Comparison of ENCODE assay signal across 25 cellular contexts in genomic region chr12:121600702-121601336, GRCh38.
"Had no signal": no experiment of that assay in that cellular context is flagged by ENCODE, and none has a peak within 500 bp of the region (broad histone marks: within the 10 kb centered on the region; RNA-seq: fewer than 3 reads in every experiment).

No MANE protein-coding gene starts in this region.

- H3K9me3 Mint-ChIP-seq: activated CD4-positive, alpha-beta memory T cell treated with anti-CD3 and anti-CD28 coated beads, Interleukin-2, amount 10 ng/mL, durations not matched to agents 7 days and 5 days; activated naive CD8-positive, alpha-beta T cell treated with anti-CD3 and anti-CD28 coated beads, Interleukin-2, amount 10 ng/mL, durations not matched to agents 7 days and 5 days; activated T-helper 2 cell treated with anti-CD3 and anti-CD28 coated beads, Interferon-gamma antibody, Interleukin-2, Interleukin-4, amounts not matched to agents 10 μg/mL and 5 μg/mL and 100 μg/mL, durations not matched to agents 14 hours and 24 hours and 36 hours; neural progenitor cell had no signal

- H3K27me3 ChIP-seq: foreskin keratinocyte, left lung, neural progenitor cell, ovary, spleen, thyroid gland had no signal

- H3K36me3 ChIP-seq: left lung, neural progenitor cell, ovary, spleen, thyroid gland had no signal

- H3K4me3 ChIP-seq: left lung, neural progenitor cell, ovary, spleen, thyroid gland had no signal

- H3K27ac Mint-ChIP-seq: activated CD4-positive, alpha-beta memory T cell treated with anti-CD3 and anti-CD28 coated beads, Interleukin-2, amount 10 ng/mL, durations not matched to agents 7 days and 5 days; activated CD4-positive, alpha-beta T cell treated with anti-CD3 and anti-CD28 coated beads for 36 hours; activated CD8-positive, alpha-beta memory T cell treated with anti-CD3 and anti-CD28 coated beads, Interleukin-2, amount 10 ng/mL, durations not matched to agents 7 days and 5 days; activated naive CD8-positive, alpha-beta T cell treated with anti-CD3 and anti-CD28 coated beads, Interleukin-2, amount 10 ng/mL, durations not matched to agents 7 days and 5 days; activated T-helper 2 cell treated with anti-CD3 and anti-CD28 coated beads, Interferon-gamma antibody, Interleukin-2, Interleukin-4, amounts not matched to agents 10 μg/mL and 5 μg/mL and 100 μg/mL, durations not matched to agents 14 hours and 24 hours and 36 hours; neural progenitor cell had no signal

- H3K4me2 ChIP-seq: neural progenitor cell had no signal

- H3K4me1 ChIP-seq: left lung, neural progenitor cell, spleen had no signal

- H2AFZ ChIP-seq: neural progenitor cell had no signal

- H3K27me3 Mint-ChIP-seq: activated CD4-positive, alpha-beta T cell treated with anti-CD3 and anti-CD28 coated beads for 36 hours; activated CD8-positive, alpha-beta memory T cell treated with anti-CD3 and anti-CD28 coated beads, Interleukin-2, amount 10 ng/mL, durations not matched to agents 7 days and 5 days; naive thymus-derived CD4-positive, alpha-beta T cell had no signal

- H3K9ac ChIP-seq: neural progenitor cell had no signal

- H3K27ac ChIP-seq: foreskin keratinocyte, left lung, neural progenitor cell, ovary, spleen, thyroid gland had no signal

- H3K4me3 Mint-ChIP-seq: activated CD4-positive, alpha-beta memory T cell treated with anti-CD3 and anti-CD28 coated beads, Interleukin-2, amount 10 ng/mL, durations not matched to agents 7 days and 5 days; activated CD4-positive, alpha-beta T cell treated with anti-CD3 and anti-CD28 coated beads for 36 hours; activated CD8-positive, alpha-beta memory T cell treated with anti-CD3 and anti-CD28 coated beads, Interleukin-2, amount 10 ng/mL, durations not matched to agents 7 days and 5 days; activated naive CD8-positive, alpha-beta T cell treated with anti-CD3 and anti-CD28 coated beads, Interleukin-2, amount 10 ng/mL, durations not matched to agents 7 days and 5 days; brain; naive thymus-derived CD4-positive, alpha-beta T cell; neural progenitor cell had no signal

- H3K4me1 Mint-ChIP-seq: activated CD4-positive, alpha-beta T cell treated with anti-CD3 and anti-CD28 coated beads for 36 hours; activated CD8-positive, alpha-beta memory T cell treated with anti-CD3 and anti-CD28 coated beads, Interleukin-2, amount 10 ng/mL, durations not matched to agents 7 days and 5 days had no signal

- H3K9me3 ChIP-seq: left lung, ovary, spleen, thyroid gland had no signal

- FAIRE-seq: colon, kidney, urothelium cell line had no signal

- H3K36me3 Mint-ChIP-seq: activated CD8-positive, alpha-beta memory T cell treated with anti-CD3 and anti-CD28 coated beads, Interleukin-2, amount 10 ng/mL, durations not matched to agents 7 days and 5 days had no signal

- ATAC-seq: activated CD4-positive, alpha-beta T cell treated with anti-CD3 and anti-CD28 coated beads for 36 hours; activated CD8-positive, alpha-beta memory T cell treated with anti-CD3 and anti-CD28 coated beads, Interleukin-2, amount 10 ng/mL, durations not matched to agents 7 days and 5 days; foreskin keratinocyte; left lung; naive thymus-derived CD4-positive, alpha-beta T cell; sciatic nerve had no signal

- DNase-seq: activated CD4-positive, alpha-beta memory T cell treated with anti-CD3 and anti-CD28 coated beads, Interleukin-2, amount 10 ng/mL, durations not matched to agents 7 days and 5 days; activated CD4-positive, alpha-beta T cell treated with anti-CD3 and anti-CD28 coated beads for 36 hours; activated CD8-positive, alpha-beta memory T cell treated with anti-CD3 and anti-CD28 coated beads, Interleukin-2, amount 10 ng/mL, durations not matched to agents 7 days and 5 days; activated naive CD4-positive, alpha-beta T cell treated with Interleukin-2 at 50 U/mL for 16 hours; activated naive CD8-positive, alpha-beta T cell treated with anti-CD3 and anti-CD28 coated beads, Interleukin-2, amount 10 ng/mL, durations not matched to agents 7 days and 5 days; activated T-cell treated with anti-CD3 and anti-CD28 coated beads, Interleukin-2, amount 50 U/mL, for 1 hour; amygdala; central memory CD4-positive, alpha-beta T cell; foreskin keratinocyte; kidney; left lung; naive thymus-derived CD4-positive, alpha-beta T cell; ovary; spleen; stimulated activated CD4-positive, alpha-beta T cell treated with anti-CD3 and anti-CD28 coated beads, Interleukin-1b, Interleukin-23, amount 100 ng/mL, for 48 hours; stimulated activated CD8-positive, alpha-beta memory T cell treated with anti-CD3 and anti-CD28 coated beads, Interleukin-4, amount 100 ng/mL, for 48 hours; stimulated activated naive CD4-positive, alpha-beta T cell; T-helper 2 cell; thyroid gland had no signal
